19 cellular contexts compared by ENCODE assay signal in genomic region chr6:167921831-167922230, GRCh38.
DNase-seq lines count a peak whose midpoint lies in the region; ATAC-seq, FAIRE-seq and TF ChIP-seq lines count a peak whose summit lies in the region.
"Had no signal": no experiment of that assay in that cellular context is flagged by ENCODE, and none has a peak within 500 bp of the region (broad histone marks: within the 10 kb centered on the region; RNA-seq: fewer than 3 reads in every experiment).

No MANE protein-coding gene starts in this region.

- intact Hi-C loops in HepG2 (cut with micrococcal nuclease; ENCODE audit: unreplicated experiment): no loop called here
- intact Hi-C loops in right lobe of liver (cut with DNase I): no loop called here
- intact Hi-C loops in Calu3 (cut with micrococcal nuclease; ENCODE audit: unreplicated experiment): no loop called here

- ATAC-seq in HepG2 (no peak), right lobe of liver (no peak), GM21723 (IDR thresholded peaks at IDR 0.05; ENCODE audit: unreplicated experiment) (no peak)

- in situ Hi-C loops in HepG2 (cut with HindIII; ENCODE audit: extremely low pct_ligation_motif_present, low pct_unique_long_range_greater_than_20kb): no loop called here

- H3K36me3 Mint-ChIP-seq in neural progenitor cell (peaks cover 38% of the 10 kb centered on the region), Calu3 (ENCODE audit: insufficient read depth, unreplicated experiment) (peaks cover 34% of the 10 kb centered on the region)

- H3K79me2 ChIP-seq in HepG2 (ENCODE audit: insufficient read depth, low read length): no peaks in the 10 kb centered on the region
- no peaks in the 10 kb centered on the region for H3K79me2 ChIP-seq in neural progenitor cell (ENCODE audit: low read depth)

- CTCF ChIA-PET in HepG2 (lab: Yijun Ruan, JAX; ENCODE audit: low intra/inter-chr PET ratio, low total read pairs) (no interaction called here), Calu3 (lab: Charles Lee) (no interaction called here)

- no peak overlapping the region for H3K4me3 ChIP-seq in HepG2 (replicated peaks in 1 of 3; ENCODE audit: insufficient read depth in 1 of 3, low read depth in 2 of 3, low read length in 3 of 3)
- H3K4me3 ChIP-seq in right lobe of liver: no peak overlapping the region
- H3K4me3 ChIP-seq in neural progenitor cell: no peak overlapping the region
- H3K4me3 ChIP-seq in suprapubic skin: no peak overlapping the region
- H3K4me3 ChIP-seq: HAP-1 had no signal

- H3K27ac ChIP-seq in HepG2 (ENCODE audit: extremely low read length, insufficient read depth, low read length) (no peak overlapping the region), right lobe of liver (no peak overlapping the region), caudate nucleus (ENCODE audit: low read depth, low read length) (peak overlapping the region; percentile 36), neural progenitor cell (peak overlapping the region; percentile 33), suprapubic skin (no peak overlapping the region)

- H3K4me1 ChIP-seq in HepG2 (ENCODE audit: insufficient read depth, low read length) (no peaks in the 10 kb centered on the region), right lobe of liver (no peaks in the 10 kb centered on the region), neural progenitor cell (peaks cover 8% of the 10 kb centered on the region), suprapubic skin (no peaks in the 10 kb centered on the region)
- H3K4me1 ChIP-seq: HAP-1 had no signal

- H3K4me2 ChIP-seq in HepG2 (ENCODE audit: low read depth, low read length) (no peak overlapping the region), neural progenitor cell (no peak overlapping the region)

- no peaks in the 10 kb centered on the region for H3F3A ChIP-seq in neural progenitor cell (ENCODE audit: low read depth)

- H3K36me3 ChIP-seq in HepG2 (replicated peaks in 1 of 2; ENCODE audit: control insufficient read depth in 1 of 2, insufficient read depth in 2 of 2, low read length in 2 of 2) (peaks cover 35 to 81% of the 10 kb centered on the region in 2 experiments), right lobe of liver (peaks cover 5 to 59% (median 19%) of the 10 kb centered on the region in 4 donors), neural progenitor cell (peaks cover 24% of the 10 kb centered on the region), suprapubic skin (peaks cover 54% of the 10 kb centered on the region)

- H3K27me3 ChIP-seq in HepG2 (ENCODE audit: control insufficient read depth in 1 of 2, insufficient read depth in 2 of 2, low read length in 2 of 2) (no peaks in the 10 kb centered on the region), right lobe of liver (no peaks in the 10 kb centered on the region), neural progenitor cell (no peaks in the 10 kb centered on the region), suprapubic skin (no peaks in the 10 kb centered on the region)

- H3K4me3 Mint-ChIP-seq in neural progenitor cell (no peak overlapping the region), Calu3 (ENCODE audit: low read depth, unreplicated experiment) (no peak overlapping the region)
- H3K4me3 Mint-ChIP-seq: B cell; CD4-positive, alpha-beta T cell had no signal

- TF ChIP-seq EP300 in HepG2 (IDR thresholded peaks at IDR 0.05; ENCODE audit: low read depth in 2 of 2, low read length in 2 of 2) (no peak), HepG2 (CRISPR knock-in tag; IDR thresholded peaks at IDR 0.05; ENCODE audit: borderline replicate concordance) (no peak), suprapubic skin (IDR thresholded peaks at IDR 0.05) (no peak)

- TF ChIP-seq POLR2A in HepG2 (IDR thresholded peaks at IDR 0.05; ENCODE audit: insufficient read depth in 1 of 2, low read depth in 2 of 2, low read length in 2 of 2): no peak
- no peak for TF ChIP-seq POLR2A in right lobe of liver (IDR thresholded peaks at IDR 0.05)
- TF ChIP-seq POLR2A in suprapubic skin (IDR thresholded peaks at IDR 0.05): no peak

- H3K9me3 ChIP-seq in HepG2 (ENCODE audit: low read length) (no peaks in the 10 kb centered on the region), right lobe of liver (no peaks in the 10 kb centered on the region), neural progenitor cell (ENCODE audit: low read depth) (no peaks in the 10 kb centered on the region), suprapubic skin (no peaks in the 10 kb centered on the region)
- H3K9me3 ChIP-seq: HAP-1 had no signal

- no peak for FAIRE-seq in HepG2 (lab: Jason Lieb, UNC)
- FAIRE-seq: A204.1, D721Med, G401.6, GM12891 had no signal

- 96% methylated on average over 6 of the region's 6 CpGs for WGBS in HepG2 (ENCODE audit: low lambda C conversion rate)
- 88% methylated on average over 6 of the region's 6 CpGs for WGBS in right lobe of liver (ENCODE audit: insufficient coverage, low coverage, low lambda C conversion rate, missing lambda C conversion rate)
- WGBS in suprapubic skin: 93% methylated on average over 6 of the region's 6 CpGs

- no peak overlapping the region for H3K27ac Mint-ChIP-seq in neural progenitor cell
- H3K27ac Mint-ChIP-seq in Calu3 (ENCODE audit: unreplicated experiment): no peak overlapping the region
- H3K27ac Mint-ChIP-seq: B cell; CD4-positive, alpha-beta T cell had no signal

- H3K27me3 Mint-ChIP-seq in neural progenitor cell (ENCODE audit: insufficient read depth, low read depth): no peaks in the 10 kb centered on the region
- H3K27me3 Mint-ChIP-seq in Calu3 (ENCODE audit: unreplicated experiment): no peaks in the 10 kb centered on the region
- H3K27me3 Mint-ChIP-seq: B cell; CD4-positive, alpha-beta T cell had no signal

- H4K20me1 ChIP-seq in HepG2 (ENCODE audit: insufficient read depth, low read length): no peaks in the 10 kb centered on the region
- peaks cover 9% of the 10 kb centered on the region for H4K20me1 ChIP-seq in neural progenitor cell (ENCODE audit: low read depth)

- H3K4me1 Mint-ChIP-seq in neural progenitor cell: no peaks in the 10 kb centered on the region
- H3K4me1 Mint-ChIP-seq in Calu3 (ENCODE audit: low read depth, unreplicated experiment): no peaks in the 10 kb centered on the region
- H3K4me1 Mint-ChIP-seq: B cell had no signal

- BruUV-seq in HepG2 (replicated peaks; lab: Mats Ljungman, UMichigan) (no TSS peak), Calu3 (replicated peaks; lab: Mats Ljungman, UMichigan) (no TSS peak)

- POLR2A ChIA-PET in HepG2 (lab: Yijun Ruan, JAX): no interaction called here

- H3K9me3 Mint-ChIP-seq in neural progenitor cell: no peaks in the 10 kb centered on the region
- H3K9me3 Mint-ChIP-seq in Calu3 (ENCODE audit: low read depth, unreplicated experiment): no peaks in the 10 kb centered on the region
- H3K9me3 Mint-ChIP-seq: CD4-positive, alpha-beta T cell had no signal

- H3K9ac ChIP-seq in HepG2 (ENCODE audit: insufficient read depth, low read depth, low read length) (no peak overlapping the region), neural progenitor cell (no peak overlapping the region)

- H2AFZ ChIP-seq in HepG2 (ENCODE audit: low read length) (no peak overlapping the region), neural progenitor cell (replicated peaks) (no peak overlapping the region)

- TF ChIP-seq CTCF in HepG2 (CRISPR knock-in tag; IDR thresholded peaks at IDR 0.05) (no peak), right lobe of liver (IDR thresholded peaks at IDR 0.05) (no peak), neural progenitor cell (IDR thresholded peaks at IDR 0.05) (no peak), suprapubic skin (IDR thresholded peaks at IDR 0.05) (no peak), Calu3 (IDR thresholded peaks at IDR 0.05; ENCODE audit: unreplicated experiment) (no peak)

- TF ChIP-seq RAD21 in HepG2 (CRISPR knock-in tag; IDR thresholded peaks at IDR 0.05): no peak

- DNase-seq in HepG2 (ENCODE audit: low spot score): no peak
- DNase-seq in right lobe of liver: no peak
- peak in 2 of 61 donors; percentile 12 to 15 for DNase-seq in caudate nucleus (lab: John Stamatoyannopoulos, UW)
- no peak for DNase-seq in neural progenitor cell (ENCODE audit: low spot score)
- DNase-seq in suprapubic skin (ENCODE audit: low spot score in 2 of 2): no peak
- no peak for DNase-seq in Calu3
- DNase-seq: C1 segment of cervical spinal cord; CD4-positive, alpha-beta T cell; DMS153; DMS79 treated with DMSO at 0.1 percent for 48 hours; EL; GOT3 had no signal

TF ChIP-seq in HepG2, 621 proteins besides CTCF, POLR2A, EP300 and RAD21:
- TF ChIP-seq RBM22 (optimal IDR thresholded peaks at IDR 0.05; ENCODE audit: low read length): peak; percentile 14
- TF ChIP-seq NFYC (CRISPR knock-in tag; IDR thresholded peaks at IDR 0.05): no peak

Comparison
In these comparisons a context has a peak if more than half of its experiments do, and no peak if none do; other contexts are left out.
1. H3K27ac ChIP-seq: peak in caudate nucleus (single experiment) and neural progenitor cell (single experiment); none in HepG2 (single experiment), right lobe of liver (0 of 3) and suprapubic skin (single experiment).